In the genomic region with DNA sequence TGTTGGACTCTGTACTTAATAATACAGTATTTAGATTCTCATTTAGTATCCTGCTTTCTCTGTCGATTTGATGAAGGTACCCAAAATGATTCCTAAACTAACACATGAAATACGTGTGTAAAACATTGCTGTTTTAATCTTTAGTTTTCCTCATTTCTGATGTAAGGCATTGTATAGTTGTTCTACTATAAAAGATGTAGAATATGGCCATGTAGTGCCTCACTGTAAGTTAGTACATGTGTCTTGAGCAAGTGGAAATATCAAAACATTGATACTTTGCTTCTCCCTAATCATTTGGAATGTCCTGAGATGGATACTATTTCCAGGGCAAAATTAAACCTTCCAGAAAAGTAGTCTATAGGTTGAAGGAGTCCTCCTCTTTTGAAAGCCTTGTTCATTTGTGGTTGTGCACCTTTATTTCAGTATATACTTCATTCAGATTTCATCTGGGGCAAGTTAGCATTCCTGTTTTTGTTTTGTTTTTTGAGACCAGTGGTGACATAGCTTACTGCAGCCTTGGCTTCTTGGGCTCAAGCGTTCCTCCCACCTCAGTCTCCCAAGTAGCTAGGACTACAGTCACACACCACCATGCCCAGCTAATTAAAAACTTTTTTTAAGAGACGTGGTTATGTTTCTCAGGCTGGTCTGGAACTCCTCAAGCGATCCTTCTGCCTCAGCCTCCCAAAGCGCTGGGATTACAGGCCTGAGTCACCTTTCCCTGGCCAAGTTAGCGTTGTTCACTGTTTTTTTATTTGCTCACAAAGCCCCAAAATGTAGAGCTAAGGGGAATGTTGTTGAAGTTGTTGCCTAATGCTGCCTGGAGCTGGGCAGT, we compare ENCODE assay signal across 10 cellular contexts. TPM values are rescaled to one million over a fixed set of nuclear protein-coding genes. Genes with fewer than 3 reads are reported as not detected.
DNase-seq lines count a peak whose midpoint lies in the region; ATAC-seq, FAIRE-seq and TF ChIP-seq lines count a peak whose summit lies in the region.
"Had no signal": no experiment of that assay in that cellular context is flagged by ENCODE, and none has a peak within 500 bp of the region (broad histone marks: within the 10 kb centered on the region; RNA-seq: fewer than 3 reads in every experiment).

No MANE protein-coding gene starts in this region.

- DNase-seq in activated naive CD4-positive, alpha-beta T cell treated with anti-CD3 and anti-CD28 coated beads, Interleukin-2, amount 50 U/mL, for 16 hours, result no peak
- no peak for DNase-seq in type B pancreatic cell (ENCODE audit: extremely low spot score, unreplicated experiment)
- DNase-seq in GM19239 (ENCODE audit: insufficient read length, low spot score), result no peak
- DNase-seq: hypothalamus, NCI-H2029 treated with DMSO at 0.1 percent for 48 hours had no signal

- TF ChIP-seq POLR2A in gastroesophageal sphincter (IDR thresholded peaks at IDR 0.05) (no peak), GM18505 (IDR thresholded peaks at IDR 0.05; ENCODE audit: borderline replicate concordance, extremely low read depth, insufficient read depth, insufficient read length) (no peak)

- H3K4me3 Mint-ChIP-seq in activated naive CD4-positive, alpha-beta T cell treated with anti-CD3 and anti-CD28 coated beads, Interleukin-2, amount 50 U/mL, for 24 hours, result peak overlapping the region; percentile 55
- H3K4me3 Mint-ChIP-seq in activated T-helper 17 cell treated with anti-CD3 and anti-CD28 coated beads, Interleukin-2, amount 50 U/mL, for 72 hours, result peak overlapping the region; percentile 29
- H3K4me3 Mint-ChIP-seq in type B pancreatic cell, result peak overlapping the region; percentile 52

- no peaks in the 10 kb centered on the region for H3K9me3 Mint-ChIP-seq in activated naive CD4-positive, alpha-beta T cell treated with anti-CD3 and anti-CD28 coated beads, Interleukin-2, amount 50 U/mL, for 24 hours
- no peaks in the 10 kb centered on the region for H3K9me3 Mint-ChIP-seq in activated T-helper 17 cell treated with anti-CD3 and anti-CD28 coated beads, Interleukin-2, amount 50 U/mL, for 72 hours
- no peaks in the 10 kb centered on the region for H3K9me3 Mint-ChIP-seq in type B pancreatic cell

- peak overlapping the region; percentile 87 for H3K27ac Mint-ChIP-seq in activated naive CD4-positive, alpha-beta T cell treated with anti-CD3 and anti-CD28 coated beads, Interleukin-2, amount 50 U/mL, for 24 hours
- H3K27ac Mint-ChIP-seq in activated T-helper 17 cell treated with anti-CD3 and anti-CD28 coated beads, Interleukin-2, amount 50 U/mL, for 72 hours, result no peak overlapping the region
- H3K27ac Mint-ChIP-seq in type B pancreatic cell, result peak overlapping the region; percentile 77

- peaks cover 77% of the 10 kb centered on the region for H3K4me1 Mint-ChIP-seq in activated naive CD4-positive, alpha-beta T cell treated with anti-CD3 and anti-CD28 coated beads, Interleukin-2, amount 50 U/mL, for 24 hours
- H3K4me1 Mint-ChIP-seq in activated T-helper 17 cell treated with anti-CD3 and anti-CD28 coated beads, Interleukin-2, amount 50 U/mL, for 72 hours, result peaks cover 30% of the 10 kb centered on the region
- peaks cover 48% of the 10 kb centered on the region for H3K4me1 Mint-ChIP-seq in type B pancreatic cell (ENCODE audit: unreplicated experiment)

- no peak overlapping the region for H3K4me3 ChIP-seq in gastroesophageal sphincter

- no peaks in the 10 kb centered on the region for H3K9me3 ChIP-seq in gastroesophageal sphincter

- peaks cover 23 to 95% of the 10 kb centered on the region in 2 donors for H3K36me3 ChIP-seq in gastroesophageal sphincter

- H3K27me3 Mint-ChIP-seq in activated naive CD4-positive, alpha-beta T cell treated with anti-CD3 and anti-CD28 coated beads, Interleukin-2, amount 50 U/mL, for 24 hours, result no peaks in the 10 kb centered on the region
- no peaks in the 10 kb centered on the region for H3K27me3 Mint-ChIP-seq in activated T-helper 17 cell treated with anti-CD3 and anti-CD28 coated beads, Interleukin-2, amount 50 U/mL, for 72 hours
- H3K27me3 Mint-ChIP-seq in type B pancreatic cell, result no peaks in the 10 kb centered on the region

- FAIRE-seq in GM19239 (lab: Jason Lieb, UNC), result no peak

- peaks cover 35 to 90% (median 45%) of the 10 kb centered on the region in 3 donors for H3K4me1 ChIP-seq in gastroesophageal sphincter

- H3K36me3 Mint-ChIP-seq in activated naive CD4-positive, alpha-beta T cell treated with anti-CD3 and anti-CD28 coated beads, Interleukin-2, amount 50 U/mL, for 24 hours, result peaks cover 35% of the 10 kb centered on the region
- H3K36me3 Mint-ChIP-seq in activated T-helper 17 cell treated with anti-CD3 and anti-CD28 coated beads, Interleukin-2, amount 50 U/mL, for 72 hours (ENCODE audit: low read depth), result peaks cover 100% of the 10 kb centered on the region
- peaks cover 65% of the 10 kb centered on the region for H3K36me3 Mint-ChIP-seq in type B pancreatic cell

- H3K27ac ChIP-seq in gastroesophageal sphincter, result peak overlapping the region; percentile 17 to 69 (median 56)

- H3K27me3 ChIP-seq in gastroesophageal sphincter, result no peaks in the 10 kb centered on the region

- 52 to 59% methylated on average over 4 to 7 of the region's 7 CpGs for WGBS in gastroesophageal sphincter (ENCODE audit: low coverage in 1 of 2), 2 donors

- ATAC-seq in activated T-helper 17 cell treated with anti-CD3 and anti-CD28 coated beads, Interleukin-2, amount 50 U/mL, for 72 hours (replicated peaks), result no peak
- ATAC-seq in gastroesophageal sphincter (peak; percentile 28), GM18505 (IDR thresholded peaks at IDR 0.05; ENCODE audit: unreplicated experiment) (no peak), GM19328 (IDR thresholded peaks at IDR 0.05; ENCODE audit: unreplicated experiment) (no peak)

- TF ChIP-seq CTCF in gastroesophageal sphincter (IDR thresholded peaks at IDR 0.05) (peak in 2 of 4 experiments; percentile 7 to 31), type B pancreatic cell (conservative IDR thresholded peaks at IDR 0.05) (peak; percentile 62)

- no peak for TF ChIP-seq EP300 in gastroesophageal sphincter (IDR thresholded peaks at IDR 0.05)

RNA-seq across cellular contexts. Expression of gene SRSF3, which starts 11.6 kb away (rescaled TPM):
- 100 to 1,000 TPM; 277 to 473 TPM for total RNA-seq in activated T-helper 17 cell treated with anti-CD3 and anti-CD28 coated beads, Interleukin-2, amount 50 U/mL, for 72 hours
- total RNA-seq in gastroesophageal sphincter, result 100 to 1,000 TPM; 108 to 195 (median 156) TPM
- 361 and 455 TPM in 2 replicates for total RNA-seq in type B pancreatic cell (ENCODE audit: low replicate concordance)

RNA-seq across cellular contexts. Expression of gene STK38, which starts 58.5 kb away (rescaled TPM):
- total RNA-seq in activated T-helper 17 cell treated with anti-CD3 and anti-CD28 coated beads, Interleukin-2, amount 50 U/mL, for 72 hours, result 10 to 100 TPM; 24.4 to 34.3 TPM
- total RNA-seq in gastroesophageal sphincter, result 10 to 100 TPM; 20.5 to 51.0 (median 40.6) TPM
- total RNA-seq in type B pancreatic cell (ENCODE audit: low replicate concordance), result 50.1 and 64.9 TPM in 2 replicates
